Comparison of ENCODE assay signal across 28 cellular contexts in genomic region chr7:79458796-79459195, GRCh38. TPM values are rescaled to one million over a fixed set of nuclear protein-coding genes. Genes with fewer than 3 reads are reported as not detected.
A peak's percentile ranks its signal among the peaks of the same experiment; 100 is the strongest.
DNase-seq lines count a peak whose midpoint lies in the region; TF ChIP-seq lines count a peak whose summit lies in the region.
"Had no signal": no experiment of that assay in that cellular context is flagged by ENCODE, and none has a peak within 500 bp of the region (broad histone marks: within the 10 kb centered on the region; RNA-seq: fewer than 3 reads in every experiment).

No MANE protein-coding gene starts in this region.

- H2AK5ac ChIP-seq in mesenchymal stem cell (ENCODE audit: low read length, severe bottlenecking), result no peak overlapping the region

- H3K27ac Mint-ChIP-seq in chondrocyte (ENCODE audit: unreplicated experiment), result peak overlapping the region; percentile 80
- H3K27ac Mint-ChIP-seq: activated CD4-positive, alpha-beta T cell treated with anti-CD3 and anti-CD28 coated beads for 36 hours; activated CD8-positive, alpha-beta T cell treated with anti-CD3 and anti-CD28 coated beads, Interleukin-2, amount 10 ng/mL, durations not matched to agents 7 days and 5 days; activated naive CD4-positive, alpha-beta T cell treated with anti-CD3 and anti-CD28 coated beads, Interleukin-2, amount 50 U/mL, for 24 hours; activated T-helper 2 cell treated with anti-CD3 and anti-CD28 coated beads, Interferon-gamma antibody, Interleukin-2, Interleukin-4, amounts not matched to agents 10 μg/mL and 5 μg/mL and 100 μg/mL, durations not matched to agents 14 hours and 24 hours and 36 hours; H9; natural killer cell treated with Interleukin-12 subunit alpha and Interleukin-12 subunit beta and Interleukin-15 and Interleukin-18, amount 100 ng/mL, for 72 hours had no signal

- H3K14ac ChIP-seq in mesenchymal stem cell (ENCODE audit: low read length in 2 of 2), result no peak overlapping the region

- H2BK15ac ChIP-seq in mesenchymal stem cell (ENCODE audit: low read depth, poor library complexity, severe bottlenecking), result no peak overlapping the region

- H4K91ac ChIP-seq in mesenchymal stem cell (ENCODE audit: low read length), result no peak overlapping the region

- peak overlapping the region; percentile 69 for H3K9ac ChIP-seq in mesenchymal stem cell (ENCODE audit: low read length)
- H3K9ac ChIP-seq: BLaER1 treated with 17β-estradiol and CSF1 and Interleukin-3, amounts not matched to agents 10 nM and 100 nM had no signal

- no peak overlapping the region for H2AFZ ChIP-seq in mesenchymal stem cell (ENCODE audit: low read depth, low read length)

- H3K23ac ChIP-seq in mesenchymal stem cell (ENCODE audit: low read length in 2 of 2), result no peak overlapping the region

- no peak overlapping the region for H3K27ac ChIP-seq in mesenchymal stem cell (ENCODE audit: low read length, poor library complexity, severe bottlenecking)
- H3K27ac ChIP-seq in tibial artery, result peak overlapping the region; percentile 63 to 97
- H3K27ac ChIP-seq: BLaER1 treated with 17β-estradiol and CSF1 and Interleukin-3, amounts not matched to agents 10 nM and 100 nM; breast epithelium; foreskin keratinocyte; RWPE1; SJSA1; VCaP had no signal

- no peak overlapping the region for H2BK120ac ChIP-seq in mesenchymal stem cell (ENCODE audit: low read depth, low read length)

- intact Hi-C loops in tibial artery (cut with DNase I; ENCODE audit: low total_unique reads), result no loop called here

- no peaks in the 10 kb centered on the region for H3K9me3 Mint-ChIP-seq in chondrocyte (ENCODE audit: low read depth)
- H3K9me3 Mint-ChIP-seq: activated naive CD4-positive, alpha-beta T cell treated with anti-CD3 and anti-CD28 coated beads, Interleukin-2, amount 50 U/mL, for 24 hours; activated T-helper 2 cell treated with anti-CD3 and anti-CD28 coated beads, Interferon-gamma antibody, Interleukin-2, Interleukin-4, amounts not matched to agents 10 μg/mL and 5 μg/mL and 100 μg/mL, durations not matched to agents 14 hours and 24 hours and 36 hours; H9; natural killer cell treated with Interleukin-12 subunit alpha and Interleukin-12 subunit beta and Interleukin-15 and Interleukin-18, amount 100 ng/mL, for 72 hours had no signal

- no peaks in the 10 kb centered on the region for H3K27me3 ChIP-seq in mesenchymal stem cell (ENCODE audit: control insufficient read depth in 1 of 2, insufficient read depth in 1 of 2, low read length in 2 of 2)
- no peaks in the 10 kb centered on the region for H3K27me3 ChIP-seq in tibial artery
- no peaks in the 10 kb centered on the region for H3K27me3 ChIP-seq in MG63
- H3K27me3 ChIP-seq: BLaER1 treated with 17β-estradiol and CSF1 and Interleukin-3, amounts not matched to agents 10 nM and 100 nM; breast epithelium; foreskin keratinocyte; SJSA1 had no signal

- H3K27me3 Mint-ChIP-seq in chondrocyte (ENCODE audit: low read depth), result no peaks in the 10 kb centered on the region

- TF ChIP-seq CTCF in chondrocyte (IDR thresholded peaks at IDR 0.05) (no peak), tibial artery (IDR thresholded peaks at IDR 0.05) (no peak)

- H3K4me1 ChIP-seq in mesenchymal stem cell (ENCODE audit: control insufficient read depth, insufficient read depth, low read depth, low read length), result no peaks in the 10 kb centered on the region
- H3K4me1 ChIP-seq in tibial artery, result peaks cover 0 to 73% (median 41%) of the 10 kb centered on the region in 4 donors
- H3K4me1 ChIP-seq: BLaER1 treated with 17β-estradiol and CSF1 and Interleukin-3, amounts not matched to agents 10 nM and 100 nM had no signal

- H2BK12ac ChIP-seq in mesenchymal stem cell (ENCODE audit: low read length in 2 of 2), result no peak overlapping the region

- no peak overlapping the region for H3K4me2 ChIP-seq in mesenchymal stem cell (ENCODE audit: low read length, poor library complexity, severe bottlenecking)
- H3K4me2 ChIP-seq: BLaER1 treated with 17β-estradiol and CSF1 and Interleukin-3, amounts not matched to agents 10 nM and 100 nM had no signal

- H3K4me3 Mint-ChIP-seq in chondrocyte (ENCODE audit: unreplicated experiment), result no peak overlapping the region
- H3K4me3 Mint-ChIP-seq: activated CD4-positive, alpha-beta T cell treated with anti-CD3 and anti-CD28 coated beads for 36 hours; activated CD8-positive, alpha-beta T cell treated with anti-CD3 and anti-CD28 coated beads, Interleukin-2, amount 10 ng/mL, durations not matched to agents 7 days and 5 days; activated naive CD4-positive, alpha-beta T cell treated with anti-CD3 and anti-CD28 coated beads, Interleukin-2, amount 50 U/mL, for 24 hours; H9; natural killer cell treated with Interleukin-12 subunit alpha and Interleukin-12 subunit beta and Interleukin-15 and Interleukin-18, amount 100 ng/mL, for 72 hours had no signal

- H3K9me3 ChIP-seq in mesenchymal stem cell (ENCODE audit: control insufficient read depth, low read length) (no peaks in the 10 kb centered on the region), tibial artery (no peaks in the 10 kb centered on the region), MG63 (no peaks in the 10 kb centered on the region)
- H3K9me3 ChIP-seq: breast epithelium, heart left ventricle, SJSA1 had no signal

- no peak overlapping the region for H4K8ac ChIP-seq in mesenchymal stem cell (ENCODE audit: low read length)

- peak; percentile 14 for DNase-seq in HCEC 1CT
- DNase-seq in chondrocyte (ENCODE audit: low spot score), result no peak
- peak; percentile 34 for DNase-seq in mesenchymal stem cell
- DNase-seq in tibial artery, result peak in 1 of 2 donors; percentile 42
- DNase-seq in stimulated activated CD4-positive, alpha-beta T cell treated with anti-CD3 and anti-CD28 coated beads, Interleukin-4, amount 100 ng/mL, for 4 hours, result no peak
- DNase-seq in stimulated activated CD4-positive, alpha-beta T cell treated with anti-CD3 and anti-CD28 coated beads, Interleukin-2, amount 100 ng/mL, for 24 hours, result no peak
- DNase-seq in MG63, result no peak
- DNase-seq: activated CD4-positive, alpha-beta T cell treated with anti-CD3 and anti-CD28 coated beads for 36 hours; activated CD8-positive, alpha-beta T cell treated with anti-CD3 and anti-CD28 coated beads, Interleukin-2, amount 10 ng/mL, durations not matched to agents 7 days and 5 days; effector CD4-positive, alpha-beta T cell; foreskin keratinocyte; H9; heart left ventricle; Kasumi-1; MV-4-11; NCI-H146; NCI-H2107; stimulated activated CD4-positive, alpha-beta T cell treated with anti-CD3 and anti-CD28 coated beads, Interleukin-15, amount 100 ng/mL, for 24 hours; stimulated activated naive CD4-positive, alpha-beta T cell; T-helper 9 cell had no signal

- H3K18ac ChIP-seq in mesenchymal stem cell (ENCODE audit: low read depth in 1 of 2, low read length in 2 of 2), result no peak overlapping the region

- peaks cover 10% of the 10 kb centered on the region for H3K36me3 Mint-ChIP-seq in chondrocyte (ENCODE audit: low read depth)
- H3K36me3 Mint-ChIP-seq: activated naive CD4-positive, alpha-beta T cell treated with anti-CD3 and anti-CD28 coated beads, Interleukin-2, amount 50 U/mL, for 24 hours; natural killer cell treated with Interleukin-12 subunit alpha and Interleukin-12 subunit beta and Interleukin-15 and Interleukin-18, amount 100 ng/mL, for 72 hours had no signal

- peaks cover 21% of the 10 kb centered on the region for H3K79me1 ChIP-seq in mesenchymal stem cell (replicated peaks; ENCODE audit: low read length, poor library complexity, severe bottlenecking)

- peaks cover 0 to 36% of the 10 kb centered on the region in 2 experiments for H3K36me3 ChIP-seq in mesenchymal stem cell (ENCODE audit: control insufficient read depth in 1 of 2, insufficient read depth in 2 of 2, low read depth in 1 of 2, low read length in 2 of 2)
- H3K36me3 ChIP-seq in tibial artery, result peaks cover 0 to 13% (median 0%) of the 10 kb centered on the region in 3 donors
- no peaks in the 10 kb centered on the region for H3K36me3 ChIP-seq in MG63
- H3K36me3 ChIP-seq: BLaER1 treated with 17β-estradiol and CSF1 and Interleukin-3, amounts not matched to agents 10 nM and 100 nM; breast epithelium had no signal

- no peak overlapping the region for H3K4ac ChIP-seq in mesenchymal stem cell (ENCODE audit: low read depth in 1 of 2, low read length in 2 of 2)

- H2BK5ac ChIP-seq in mesenchymal stem cell (ENCODE audit: low read depth, low read length, poor library complexity, severe bottlenecking), result no peak overlapping the region

- peaks cover 55% of the 10 kb centered on the region for H3K4me1 Mint-ChIP-seq in chondrocyte (ENCODE audit: low read depth)
- H3K4me1 Mint-ChIP-seq: activated CD4-positive, alpha-beta T cell treated with anti-CD3 and anti-CD28 coated beads for 36 hours; activated naive CD4-positive, alpha-beta T cell treated with anti-CD3 and anti-CD28 coated beads, Interleukin-2, amount 50 U/mL, for 24 hours had no signal

- H3K4me3 ChIP-seq in mesenchymal stem cell (ENCODE audit: insufficient read depth in 1 of 2, low read depth in 1 of 2, low read length in 2 of 2), result no peak overlapping the region
- no peak overlapping the region for H3K4me3 ChIP-seq in tibial artery
- no peak overlapping the region for H3K4me3 ChIP-seq in MG63
- H3K4me3 ChIP-seq: BLaER1 treated with 17β-estradiol and CSF1 and Interleukin-3, amounts not matched to agents 10 nM and 100 nM; breast epithelium; heart left ventricle; SJSA1 had no signal

RNA-seq across cellular contexts. Expression of gene MAGI2, which starts 5.3 kb away (rescaled TPM):
- 5.8 to 11.8 TPM (median 6.0 TPM) in 3 replicates for total RNA-seq in chondrocyte
- 4.1 TPM for polyA plus RNA-seq in mesenchymal stem cell (2013, experiment 1 of 2)
- polyA plus RNA-seq in mesenchymal stem cell (2013, experiment 2 of 2), result 3.9 TPM
- 0.49 and 0.56 TPM in 2 replicates for total RNA-seq in MG63 (2014; rRNA removed; shearing (Covaris generic); ENCODE audit: low replicate concordance)

Comparison
In these comparisons a context has a peak if more than half of its experiments do, and no peak if none do; other contexts are left out.
1. DNase-seq: peak in HCEC 1CT (single experiment) and mesenchymal stem cell (single experiment); none in chondrocyte (single experiment), stimulated activated CD4-positive, alpha-beta T cell treated with anti-CD3 and anti-CD28 coated beads, Interleukin-4, amount 100 ng/mL, for 4 hours (0 of 2), stimulated activated CD4-positive, alpha-beta T cell treated with anti-CD3 and anti-CD28 coated beads, Interleukin-2, amount 100 ng/mL, for 24 hours (0 of 2) and MG63 (single experiment).